In genomic region chr2:239965318-239965717, GRCh38 we compare ENCODE assay signal across 1 cellular context.
TF ChIP-seq lines count a peak whose summit lies in the region.

No MANE protein-coding gene starts in this region.

TF ChIP-seq in GM23338, 12 proteins besides CTCF, POLR2A, EP300 and RAD21 (continued from another document):
- TF ChIP-seq REST (IDR thresholded peaks at IDR 0.05; ENCODE audit: unreplicated experiment) (no peak), CREB1 (CRISPR knock-in tag; IDR thresholded peaks at IDR 0.05; ENCODE audit: low read depth) (no peak), NANOG (IDR thresholded peaks at IDR 0.05; ENCODE audit: borderline replicate concordance) (no peak), POLR2AphosphoS5 (IDR thresholded peaks at IDR 0.05; ENCODE audit: low read depth) (no peak)
TF ChIP-seq in GM23338: peak in this region for 0.
